29 cellular contexts compared by ENCODE assay signal in genomic region chr1:172480421-172480820, GRCh38. TPM values are rescaled to one million over a fixed set of nuclear protein-coding genes. Genes with fewer than 3 reads are reported as not detected.
"Had no signal": no experiment of that assay in that cellular context is flagged by ENCODE, and none has a peak within 500 bp of the region (broad histone marks: within the 10 kb centered on the region; RNA-seq: fewer than 3 reads in every experiment).

No MANE protein-coding gene starts in this region.

- DNase-seq: activated CD4-positive, alpha-beta T cell treated with anti-CD3 and anti-CD28 coated beads for 4 hours; activated CD4-positive, alpha-beta T cell treated with anti-CD3 and anti-CD28 coated beads, Interleukin-2, amount 50 U/mL, for 4 hours; activated CD8-positive, alpha-beta memory T cell treated with anti-CD3 and anti-CD28 coated beads, Interleukin-2, amount 50 U/mL, for 4 hours; activated effector memory CD4-positive, alpha-beta T cell treated with anti-CD3 and anti-CD28 coated beads, Interleukin-2, amount 50 U/mL, for 16 hours; activated naive CD4-positive, alpha-beta T cell treated with anti-CD3 and anti-CD28 coated beads, Interleukin-2, amount 10 ng/mL, durations not matched to agents 7 days and 5 days; activated naive CD8-positive, alpha-beta T cell treated with anti-CD3 and anti-CD28 coated beads, Interleukin-2, amount 50 U/mL, for 24 hours; activated T-cell treated with anti-CD3 and anti-CD28 coated beads, Interleukin-2, amount 50 U/mL, for 1 hour; colonic mucosa; effector CD8-positive, alpha-beta T cell; esophagus squamous epithelium; foreskin melanocyte; heart right ventricle; lower lobe of right lung; mucosa of descending colon; spleen; stimulated activated naive CD4-positive, alpha-beta T cell treated with Interleukin-2 at 50 U/mL for 16 hours; transverse colon; uterus had no signal

- H3K4me3 Mint-ChIP-seq: activated naive CD4-positive, alpha-beta T cell treated with anti-CD3 and anti-CD28 coated beads, Interleukin-2, amount 10 ng/mL, durations not matched to agents 7 days and 5 days; activated naive CD8-positive, alpha-beta T cell treated with anti-CD3 and anti-CD28 coated beads, Interleukin-2, amount 50 U/mL, for 24 hours; activated T-helper 1 cell treated with anti-CD3 and anti-CD28 coated beads, Interleukin-12 subunit alpha, Interleukin-12 subunit beta, Interleukin-2, Interleukin-4 antibody, amounts not matched to agents 30 ng/mL and 10 ng/mL and 1 ng/mL, durations not matched to agents 14 hours and 24 hours and 36 hours; natural killer cell treated with Interleukin-12 subunit alpha and Interleukin-12 subunit beta and Interleukin-15 and Interleukin-18, amount 100 ng/mL, for 72 hours had no signal

- H3K9me3 ChIP-seq: breast epithelium, colonic mucosa, esophagus squamous epithelium, heart right ventricle, lower lobe of right lung, mucosa of descending colon, spleen, transverse colon, uterus had no signal

- H3K27ac Mint-ChIP-seq: activated naive CD4-positive, alpha-beta T cell treated with anti-CD3 and anti-CD28 coated beads, Interleukin-2, amount 10 ng/mL, durations not matched to agents 7 days and 5 days; activated naive CD8-positive, alpha-beta T cell treated with anti-CD3 and anti-CD28 coated beads, Interleukin-2, amount 50 U/mL, for 24 hours; activated T-helper 1 cell treated with anti-CD3 and anti-CD28 coated beads, Interleukin-12 subunit alpha, Interleukin-12 subunit beta, Interleukin-2, Interleukin-4 antibody, amounts not matched to agents 30 ng/mL and 10 ng/mL and 1 ng/mL, durations not matched to agents 14 hours and 24 hours and 36 hours; natural killer cell treated with Interleukin-12 subunit alpha and Interleukin-12 subunit beta and Interleukin-15 and Interleukin-18, amount 100 ng/mL, for 72 hours had no signal

- H3K4me1 ChIP-seq: breast epithelium, colonic mucosa, heart right ventricle, lower lobe of right lung, spleen, transverse colon, uterus had no signal

- H3K9me3 Mint-ChIP-seq: activated naive CD4-positive, alpha-beta T cell treated with anti-CD3 and anti-CD28 coated beads, Interleukin-2, amount 10 ng/mL, durations not matched to agents 7 days and 5 days; activated naive CD8-positive, alpha-beta T cell treated with anti-CD3 and anti-CD28 coated beads, Interleukin-2, amount 50 U/mL, for 24 hours; activated T-helper 1 cell treated with anti-CD3 and anti-CD28 coated beads, Interleukin-12 subunit alpha, Interleukin-12 subunit beta, Interleukin-2, Interleukin-4 antibody, amounts not matched to agents 30 ng/mL and 10 ng/mL and 1 ng/mL, durations not matched to agents 14 hours and 24 hours and 36 hours; natural killer cell treated with Interleukin-12 subunit alpha and Interleukin-12 subunit beta and Interleukin-15 and Interleukin-18, amount 100 ng/mL, for 72 hours had no signal

- H3K27ac ChIP-seq: breast epithelium, colonic mucosa, epithelial cell of prostate, esophagus squamous epithelium, heart right ventricle, lower lobe of right lung, spleen, transverse colon, uterus had no signal

- H3K36me3 Mint-ChIP-seq: activated naive CD4-positive, alpha-beta T cell treated with anti-CD3 and anti-CD28 coated beads, Interleukin-2, amount 10 ng/mL, durations not matched to agents 7 days and 5 days; natural killer cell treated with Interleukin-12 subunit alpha and Interleukin-12 subunit beta and Interleukin-15 and Interleukin-18, amount 100 ng/mL, for 72 hours had no signal

- H3K27me3 ChIP-seq: breast epithelium, colonic mucosa, esophagus squamous epithelium, heart right ventricle, spleen, transverse colon, uterus had no signal

- H3K36me3 ChIP-seq: breast epithelium, colonic mucosa, esophagus squamous epithelium, heart right ventricle, lower lobe of right lung, spleen, transverse colon, uterus had no signal

- ATAC-seq: activated naive CD8-positive, alpha-beta T cell treated with anti-CD3 and anti-CD28 coated beads, Interleukin-2, amount 50 U/mL, for 24 hours; left lobe of liver; lower lobe of right lung; mucosa of descending colon; natural killer cell treated with Interleukin-12 subunit alpha and Interleukin-12 subunit beta and Interleukin-15 and Interleukin-18, amount 100 ng/mL, for 72 hours had no signal

- H3K4me1 Mint-ChIP-seq: activated naive CD8-positive, alpha-beta T cell treated with anti-CD3 and anti-CD28 coated beads, Interleukin-2, amount 50 U/mL, for 24 hours had no signal

- H3K4me3 ChIP-seq: breast epithelium, colonic mucosa, esophagus squamous epithelium, heart right ventricle, lower lobe of right lung, mucosa of descending colon, spleen, transverse colon, uterus had no signal

RNA-seq across cellular contexts. Expression of gene C1orf105, which starts 59.9 kb away (rescaled TPM):
- total RNA-seq: activated CD8-positive, alpha-beta memory T cell treated with anti-CD3 and anti-CD28 coated beads for 36 hours; activated T-helper 1 cell treated with anti-CD3 and anti-CD28 coated beads, Interleukin-12 subunit alpha, Interleukin-12 subunit beta, Interleukin-2, Interleukin-4 antibody, amounts not matched to agents 30 ng/mL and 10 ng/mL and 1 ng/mL, durations not matched to agents 14 hours and 24 hours and 36 hours; breast epithelium; colonic mucosa; dermis microvascular lymphatic vessel endothelial cell; esophagus squamous epithelium; glomerular endothelial cell; kidney epithelial cell; left lobe of liver; lower lobe of right lung; mucosa of descending colon; natural killer cell treated with Interleukin-12 subunit alpha and Interleukin-12 subunit beta and Interleukin-15 and Interleukin-18, amount 100 ng/mL, for 72 hours; osteoblast; spleen; temporal lobe; transverse colon; uterus had no signal
